9 cellular contexts compared by ENCODE assay signal in the genomic region with DNA sequence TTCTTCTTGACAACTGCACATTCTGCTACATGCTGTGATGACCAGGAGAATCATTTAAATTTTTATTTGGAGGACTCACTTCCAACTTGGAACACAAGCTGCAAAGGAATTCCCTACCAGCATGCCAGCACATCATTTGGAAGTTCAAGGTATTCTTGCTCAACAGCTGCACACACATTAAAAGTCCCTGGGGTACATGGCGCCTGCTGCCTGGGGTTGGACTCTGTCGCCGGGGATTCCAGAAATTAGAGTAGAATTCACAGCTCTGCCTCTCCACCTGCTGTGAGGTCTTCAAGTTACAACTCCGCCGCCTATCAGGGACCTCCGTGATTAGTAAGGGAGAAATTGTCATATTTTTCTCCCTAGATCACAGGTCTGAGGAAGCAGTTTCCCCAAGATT. TPM values are rescaled to one million over a fixed set of nuclear protein-coding genes. Genes with fewer than 3 reads are reported as not detected.
DNase-seq lines count a peak whose midpoint lies in the region; ATAC-seq and TF ChIP-seq lines count a peak whose summit lies in the region.
"Had no signal": no experiment of that assay in that cellular context is flagged by ENCODE, and none has a peak within 500 bp of the region (broad histone marks: within the 10 kb centered on the region; RNA-seq: fewer than 3 reads in every experiment).

No MANE protein-coding gene starts in this region.

- H3K27ac ChIP-seq in tibial artery, result no peak overlapping the region

- TF ChIP-seq CTCF in tibial artery (IDR thresholded peaks at IDR 0.05), result no peak

- CTCF ChIA-PET in activated naive CD4-positive, alpha-beta T cell treated with anti-CD3 and anti-CD28 coated beads, Interleukin-2, amount 10 ng/mL, durations not matched to agents 7 days and 5 days (lab: Charles Lee), result no interaction called here

- peaks cover 40% of the 10 kb centered on the region for H3K9me3 Mint-ChIP-seq in activated naive CD4-positive, alpha-beta T cell treated with anti-CD3 and anti-CD28 coated beads, Interleukin-2, amount 10 ng/mL, durations not matched to agents 7 days and 5 days
- peaks cover 38% of the 10 kb centered on the region for H3K9me3 Mint-ChIP-seq in activated naive CD8-positive, alpha-beta T cell treated with anti-CD3 and anti-CD28 coated beads, Interleukin-2, amount 50 U/mL, for 24 hours
- H3K9me3 Mint-ChIP-seq in memory B cell, result peaks cover 12% of the 10 kb centered on the region

- ATAC-seq in activated naive CD8-positive, alpha-beta T cell treated with anti-CD3 and anti-CD28 coated beads, Interleukin-2, amount 50 U/mL, for 24 hours, result no peak
- no peak for ATAC-seq in memory B cell (ENCODE audit: low read depth)

- peaks cover 7 to 46% (median 40%) of the 10 kb centered on the region in 3 donors for H3K9me3 ChIP-seq in tibial artery

- H3K27me3 Mint-ChIP-seq in activated naive CD4-positive, alpha-beta T cell treated with anti-CD3 and anti-CD28 coated beads, Interleukin-2, amount 10 ng/mL, durations not matched to agents 7 days and 5 days, result peaks cover 16% of the 10 kb centered on the region
- H3K27me3 Mint-ChIP-seq in activated naive CD8-positive, alpha-beta T cell treated with anti-CD3 and anti-CD28 coated beads, Interleukin-2, amount 50 U/mL, for 24 hours, result no peaks in the 10 kb centered on the region
- H3K27me3 Mint-ChIP-seq in memory B cell, result no peaks in the 10 kb centered on the region

- H3K4me1 Mint-ChIP-seq in activated naive CD4-positive, alpha-beta T cell treated with anti-CD3 and anti-CD28 coated beads, Interleukin-2, amount 10 ng/mL, durations not matched to agents 7 days and 5 days, result peaks cover 25% of the 10 kb centered on the region
- H3K4me1 Mint-ChIP-seq in activated naive CD8-positive, alpha-beta T cell treated with anti-CD3 and anti-CD28 coated beads, Interleukin-2, amount 50 U/mL, for 24 hours, result peaks cover 15% of the 10 kb centered on the region
- peaks cover 12% of the 10 kb centered on the region for H3K4me1 Mint-ChIP-seq in memory B cell

- intact Hi-C loops in tibial artery (cut with DNase I; ENCODE audit: low total_unique reads), result no loop called here

- H3K36me3 Mint-ChIP-seq in activated naive CD4-positive, alpha-beta T cell treated with anti-CD3 and anti-CD28 coated beads, Interleukin-2, amount 10 ng/mL, durations not matched to agents 7 days and 5 days, result peaks cover 47% of the 10 kb centered on the region
- peaks cover 51% of the 10 kb centered on the region for H3K36me3 Mint-ChIP-seq in activated naive CD8-positive, alpha-beta T cell treated with anti-CD3 and anti-CD28 coated beads, Interleukin-2, amount 50 U/mL, for 24 hours (ENCODE audit: low read depth)
- peaks cover 34% of the 10 kb centered on the region for H3K36me3 Mint-ChIP-seq in memory B cell

- H3K4me1 ChIP-seq in tibial artery, result peaks cover 0 to 17% (median 2%) of the 10 kb centered on the region in 4 donors

- H3K36me3 ChIP-seq in tibial artery, result peaks cover 39 to 45% (median 41%) of the 10 kb centered on the region in 3 donors

- H3K27ac Mint-ChIP-seq in activated naive CD4-positive, alpha-beta T cell treated with anti-CD3 and anti-CD28 coated beads, Interleukin-2, amount 10 ng/mL, durations not matched to agents 7 days and 5 days, result peak overlapping the region; percentile 82
- H3K27ac Mint-ChIP-seq in activated naive CD8-positive, alpha-beta T cell treated with anti-CD3 and anti-CD28 coated beads, Interleukin-2, amount 50 U/mL, for 24 hours, result peak overlapping the region; percentile 87
- peak overlapping the region; percentile 91 for H3K27ac Mint-ChIP-seq in memory B cell

- peak overlapping the region; percentile 82 to 94 for H3K4me3 ChIP-seq in tibial artery

- peak overlapping the region; percentile 85 for H3K4me3 Mint-ChIP-seq in activated naive CD4-positive, alpha-beta T cell treated with anti-CD3 and anti-CD28 coated beads, Interleukin-2, amount 10 ng/mL, durations not matched to agents 7 days and 5 days
- peak overlapping the region; percentile 82 for H3K4me3 Mint-ChIP-seq in activated naive CD8-positive, alpha-beta T cell treated with anti-CD3 and anti-CD28 coated beads, Interleukin-2, amount 50 U/mL, for 24 hours
- H3K4me3 Mint-ChIP-seq in memory B cell, result peak overlapping the region; percentile 97

- no peaks in the 10 kb centered on the region for H3K27me3 ChIP-seq in tibial artery

- DNase-seq in activated naive CD4-positive, alpha-beta T cell treated with anti-CD3 and anti-CD28 coated beads, Interleukin-2, amount 10 ng/mL, durations not matched to agents 7 days and 5 days, result no peak
- DNase-seq in activated naive CD4-positive, alpha-beta T cell treated with anti-CD3 and anti-CD28 coated beads, Interleukin-2, amount 50 U/mL, for 16 hours, result no peak
- DNase-seq in activated naive CD8-positive, alpha-beta T cell treated with anti-CD3 and anti-CD28 coated beads, Interleukin-2, amount 50 U/mL, for 24 hours, result no peak
- no peak for DNase-seq in memory B cell (ENCODE audit: low spot score in 2 of 2)
- DNase-seq in tibial artery, result no peak
- no peak for DNase-seq in NCI-H1417 treated with DMSO at 0.1 percent for 48 hours (lab: John Stamatoyannopoulos, UW)
- no peak for DNase-seq in hepatic stellate cell (ENCODE audit: low spot score)
- DNase-seq in mesenteric fat pad (ENCODE audit: low spot score), result no peak
- DNase-seq: activated effector memory CD4-positive, alpha-beta T cell treated with Interleukin-2 at 50 U/mL for 16 hours had no signal

RNA-seq across cellular contexts. Expression of a gene that starts 1.1 kb away (rescaled TPM):
- total RNA-seq in mesenteric fat pad, result 35.1 TPM

RNA-seq across cellular contexts. Expression of a gene that starts 41.3 kb away (rescaled TPM):
- total RNA-seq in mesenteric fat pad, result 2.1 TPM
